ENCODE assay signal across 34 cellular contexts in genomic region chr21:19065164-19065563, GRCh38.
"Had no signal": no experiment of that assay in that cellular context is flagged by ENCODE, and none has a peak within 500 bp of the region (broad histone marks: within the 10 kb centered on the region; RNA-seq: fewer than 3 reads in every experiment).

No MANE protein-coding gene starts in this region.

- H3K9me3 ChIP-seq: adrenal gland, ascending aorta, esophagus muscularis mucosa, gastrocnemius medialis had no signal

- H3K27ac ChIP-seq: adrenal gland, ascending aorta, breast epithelium, cardiac muscle cell, esophagus muscularis mucosa, foreskin keratinocyte, gastrocnemius medialis had no signal

- FAIRE-seq: colon had no signal

- H3K27me3 ChIP-seq: adrenal gland, ascending aorta, breast epithelium, cardiac muscle cell, esophagus muscularis mucosa, foreskin keratinocyte, gastrocnemius medialis had no signal

- H3K9me3 Mint-ChIP-seq: activated CD4-positive, alpha-beta T cell treated with anti-CD3 and anti-CD28 coated beads, Interleukin-2, amount 10 ng/mL, durations not matched to agents 24 days and 14 days; central memory CD8-positive, alpha-beta T cell had no signal

- H3K4me3 Mint-ChIP-seq: activated CD4-positive, alpha-beta memory T cell treated with anti-CD3 and anti-CD28 coated beads for 36 hours; activated CD4-positive, alpha-beta T cell treated with anti-CD3 and anti-CD28 coated beads for 36 hours; activated CD4-positive, alpha-beta T cell treated with anti-CD3 and anti-CD28 coated beads, Interleukin-2, amount 10 ng/mL, durations not matched to agents 24 days and 14 days; activated CD8-positive, alpha-beta memory T cell treated with anti-CD3 and anti-CD28 coated beads, Interleukin-2, amount 10 ng/mL, durations not matched to agents 7 days and 5 days; activated CD8-positive, alpha-beta T cell treated with anti-CD3 and anti-CD28 coated beads, Interleukin-2, amount 10 ng/mL, durations not matched to agents 7 days and 5 days; activated naive CD4-positive, alpha-beta T cell treated with anti-CD3 and anti-CD28 coated beads for 36 hours; activated naive CD4-positive, alpha-beta T cell treated with anti-CD3 and anti-CD28 coated beads, Interleukin-2, amount 50 U/mL, for 24 hours; activated naive CD8-positive, alpha-beta T cell treated with anti-CD3 and anti-CD28 coated beads for 36 hours; activated naive CD8-positive, alpha-beta T cell treated with anti-CD3 and anti-CD28 coated beads, Interleukin-2, amount 50 U/mL, for 24 hours; activated T-helper 1 cell treated with anti-CD3 and anti-CD28 coated beads, Interleukin-12 subunit alpha, Interleukin-12 subunit beta, Interleukin-2, Interleukin-4 antibody, amounts not matched to agents 30 ng/mL and 10 ng/mL and 1 ng/mL, durations not matched to agents 14 hours and 24 hours and 36 hours; brain; central memory CD8-positive, alpha-beta T cell; effector memory CD8-positive, alpha-beta T cell had no signal

- H3K36me3 Mint-ChIP-seq: activated CD4-positive, alpha-beta memory T cell treated with anti-CD3 and anti-CD28 coated beads for 36 hours; activated CD8-positive, alpha-beta memory T cell treated with anti-CD3 and anti-CD28 coated beads, Interleukin-2, amount 10 ng/mL, durations not matched to agents 7 days and 5 days; activated naive CD4-positive, alpha-beta T cell treated with anti-CD3 and anti-CD28 coated beads, Interleukin-2, amount 50 U/mL, for 24 hours; activated naive CD8-positive, alpha-beta T cell treated with anti-CD3 and anti-CD28 coated beads for 36 hours; brain had no signal

- H3K36me3 ChIP-seq: adrenal gland, ascending aorta, breast epithelium, cardiac muscle cell, esophagus muscularis mucosa, gastrocnemius medialis had no signal

- H3K27me3 Mint-ChIP-seq: activated CD4-positive, alpha-beta memory T cell treated with anti-CD3 and anti-CD28 coated beads for 36 hours; activated CD4-positive, alpha-beta T cell treated with anti-CD3 and anti-CD28 coated beads for 36 hours; activated CD4-positive, alpha-beta T cell treated with anti-CD3 and anti-CD28 coated beads, Interleukin-2, amount 10 ng/mL, durations not matched to agents 24 days and 14 days; activated CD8-positive, alpha-beta memory T cell treated with anti-CD3 and anti-CD28 coated beads, Interleukin-2, amount 10 ng/mL, durations not matched to agents 7 days and 5 days; activated naive CD4-positive, alpha-beta T cell treated with anti-CD3 and anti-CD28 coated beads, Interleukin-2, amount 50 U/mL, for 24 hours; activated naive CD8-positive, alpha-beta T cell treated with anti-CD3 and anti-CD28 coated beads for 36 hours; activated naive CD8-positive, alpha-beta T cell treated with anti-CD3 and anti-CD28 coated beads, Interleukin-2, amount 50 U/mL, for 24 hours; brain; central memory CD8-positive, alpha-beta T cell; effector memory CD8-positive, alpha-beta T cell had no signal

- DNase-seq: activated CD4-positive, alpha-beta memory T cell treated with anti-CD3 and anti-CD28 coated beads for 36 hours; activated CD4-positive, alpha-beta T cell treated with anti-CD3 and anti-CD28 coated beads for 36 hours; activated CD4-positive, alpha-beta T cell treated with anti-CD3 and anti-CD28 coated beads, Interleukin-2, amount 10 ng/mL, durations not matched to agents 24 days and 14 days; activated CD4-positive, CD25-positive, alpha-beta regulatory T cell; activated CD4-positive, CD25-positive, alpha-beta regulatory T cell treated with anti-CD3 and anti-CD28 coated beads, Interleukin-2, amount 50 U/mL, for 72 hours; activated CD8-positive, alpha-beta memory T cell treated with anti-CD3 and anti-CD28 coated beads, Interleukin-2, amount 10 ng/mL, durations not matched to agents 7 days and 5 days; activated CD8-positive, alpha-beta memory T cell treated with anti-CD3 and anti-CD28 coated beads, Interleukin-2, amount 50 U/mL, for 4 hours; activated CD8-positive, alpha-beta T cell treated with anti-CD3 and anti-CD28 coated beads, Interleukin-2, amount 10 ng/mL, durations not matched to agents 7 days and 5 days; activated effector memory CD4-positive, alpha-beta T cell treated with anti-CD3 and anti-CD28 coated beads, Interleukin-2, amount 50 U/mL, for 16 hours; activated naive CD4-positive, alpha-beta T cell treated with anti-CD3 and anti-CD28 coated beads for 36 hours; activated naive CD8-positive, alpha-beta T cell treated with anti-CD3 and anti-CD28 coated beads for 36 hours; activated naive CD8-positive, alpha-beta T cell treated with anti-CD3 and anti-CD28 coated beads, Interleukin-2, amount 50 U/mL, for 24 hours; activated T-cell treated with anti-CD3 and anti-CD28 coated beads, Interleukin-2, amount 50 U/mL, for 1 hour; activated T-cell treated with anti-CD3 and anti-CD28 coated beads, Interleukin-2, amount 50 U/mL, for 48 hours; adrenal gland; amygdala; cortex of kidney; dermis blood vessel endothelial cell; effector CD4-positive, alpha-beta T cell; effector memory CD8-positive, alpha-beta T cell; erythroblast; foreskin keratinocyte; gastrocnemius medialis; T-helper 2 cell had no signal

- H3K4me1 Mint-ChIP-seq: activated CD4-positive, alpha-beta T cell treated with anti-CD3 and anti-CD28 coated beads for 36 hours; activated CD4-positive, alpha-beta T cell treated with anti-CD3 and anti-CD28 coated beads, Interleukin-2, amount 10 ng/mL, durations not matched to agents 24 days and 14 days; activated CD8-positive, alpha-beta memory T cell treated with anti-CD3 and anti-CD28 coated beads, Interleukin-2, amount 10 ng/mL, durations not matched to agents 7 days and 5 days; activated naive CD4-positive, alpha-beta T cell treated with anti-CD3 and anti-CD28 coated beads, Interleukin-2, amount 50 U/mL, for 24 hours; activated naive CD8-positive, alpha-beta T cell treated with anti-CD3 and anti-CD28 coated beads for 36 hours; activated naive CD8-positive, alpha-beta T cell treated with anti-CD3 and anti-CD28 coated beads, Interleukin-2, amount 50 U/mL, for 24 hours; brain; central memory CD8-positive, alpha-beta T cell had no signal

- ATAC-seq: activated CD4-positive, alpha-beta T cell treated with anti-CD3 and anti-CD28 coated beads for 36 hours; activated CD8-positive, alpha-beta memory T cell treated with anti-CD3 and anti-CD28 coated beads, Interleukin-2, amount 10 ng/mL, durations not matched to agents 7 days and 5 days; activated CD8-positive, alpha-beta T cell treated with anti-CD3 and anti-CD28 coated beads, Interleukin-2, amount 10 ng/mL, durations not matched to agents 7 days and 5 days; activated naive CD8-positive, alpha-beta T cell treated with anti-CD3 and anti-CD28 coated beads, Interleukin-2, amount 50 U/mL, for 24 hours; effector memory CD8-positive, alpha-beta T cell; foreskin keratinocyte; gastrocnemius medialis had no signal

- H3K27ac Mint-ChIP-seq: activated CD4-positive, alpha-beta memory T cell treated with anti-CD3 and anti-CD28 coated beads for 36 hours; activated CD4-positive, alpha-beta T cell treated with anti-CD3 and anti-CD28 coated beads for 36 hours; activated CD4-positive, alpha-beta T cell treated with anti-CD3 and anti-CD28 coated beads, Interleukin-2, amount 10 ng/mL, durations not matched to agents 24 days and 14 days; activated CD8-positive, alpha-beta memory T cell treated with anti-CD3 and anti-CD28 coated beads, Interleukin-2, amount 10 ng/mL, durations not matched to agents 7 days and 5 days; activated CD8-positive, alpha-beta T cell treated with anti-CD3 and anti-CD28 coated beads, Interleukin-2, amount 10 ng/mL, durations not matched to agents 7 days and 5 days; activated naive CD4-positive, alpha-beta T cell treated with anti-CD3 and anti-CD28 coated beads for 36 hours; activated naive CD4-positive, alpha-beta T cell treated with anti-CD3 and anti-CD28 coated beads, Interleukin-2, amount 50 U/mL, for 24 hours; activated naive CD8-positive, alpha-beta T cell treated with anti-CD3 and anti-CD28 coated beads for 36 hours; activated naive CD8-positive, alpha-beta T cell treated with anti-CD3 and anti-CD28 coated beads, Interleukin-2, amount 50 U/mL, for 24 hours; activated T-helper 1 cell treated with anti-CD3 and anti-CD28 coated beads, Interleukin-12 subunit alpha, Interleukin-12 subunit beta, Interleukin-2, Interleukin-4 antibody, amounts not matched to agents 30 ng/mL and 10 ng/mL and 1 ng/mL, durations not matched to agents 14 hours and 24 hours and 36 hours; activated T-helper 2 cell treated with anti-CD3 and anti-CD28 coated beads, Interferon-gamma antibody, Interleukin-2, Interleukin-4, amounts not matched to agents 10 μg/mL and 5 μg/mL and 100 μg/mL, durations not matched to agents 14 hours and 24 hours and 36 hours; brain; effector memory CD8-positive, alpha-beta T cell had no signal

- H3K4me3 ChIP-seq: adrenal gland, ascending aorta, breast epithelium, cardiac muscle cell, esophagus muscularis mucosa, gastrocnemius medialis had no signal

- H3K4me1 ChIP-seq: adrenal gland, ascending aorta, breast epithelium, esophagus muscularis mucosa, foreskin keratinocyte, gastrocnemius medialis had no signal
